1 cellular context compared by ENCODE assay signal in the genomic region with DNA sequence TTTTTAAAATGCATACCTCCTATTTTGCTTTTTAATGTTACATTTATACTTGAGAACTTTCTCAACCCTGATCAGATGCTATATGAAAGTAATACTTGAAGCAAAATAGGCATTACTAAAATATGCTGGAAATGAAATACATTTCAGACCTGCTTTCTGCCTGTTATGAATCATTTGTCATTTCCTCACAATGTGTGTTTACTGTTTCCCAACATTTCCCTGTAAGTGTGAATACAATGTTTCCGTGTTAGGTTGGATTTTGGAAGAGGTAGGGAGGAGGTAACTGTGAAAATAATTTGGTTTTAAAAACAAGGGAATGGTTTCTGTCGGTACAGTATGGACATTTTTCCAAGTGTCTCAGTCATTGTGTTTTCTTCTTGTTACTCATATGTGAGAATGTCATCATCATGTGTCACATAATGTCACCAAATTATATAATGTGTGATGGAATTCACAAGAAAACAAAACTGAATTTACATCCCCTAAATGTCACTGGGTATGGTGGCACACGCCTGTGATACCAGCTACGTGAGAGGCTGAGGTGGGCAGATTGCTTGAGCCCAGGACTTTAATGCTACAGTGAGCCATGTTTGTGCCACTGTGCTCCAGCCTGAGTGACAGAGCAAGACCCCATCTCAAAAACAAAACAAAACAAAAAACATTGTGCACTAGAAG.
TF ChIP-seq lines count a peak whose summit lies in the region.

No MANE protein-coding gene starts in this region.

TF ChIP-seq in endothelial cell of umbilical vein, 7 proteins besides CTCF, POLR2A, EP300 and RAD21:
- TF ChIP-seq MYC (IDR thresholded peaks at IDR 0.05; ENCODE audit: low read depth, low read length): no peak
- TF ChIP-seq GATA2 (IDR thresholded peaks at IDR 0.05; ENCODE audit: insufficient read depth, insufficient read length, low read depth, low read length): no peak
- TF ChIP-seq JUN (IDR thresholded peaks at IDR 0.05; ENCODE audit: borderline replicate concordance, insufficient read depth, insufficient read length, low read depth): peak; percentile 31
- no peak for TF ChIP-seq POLR2AphosphoS5 (IDR thresholded peaks at IDR 0.05; ENCODE audit: insufficient read depth, low read depth, low read length)
- TF ChIP-seq, protein P1, sequence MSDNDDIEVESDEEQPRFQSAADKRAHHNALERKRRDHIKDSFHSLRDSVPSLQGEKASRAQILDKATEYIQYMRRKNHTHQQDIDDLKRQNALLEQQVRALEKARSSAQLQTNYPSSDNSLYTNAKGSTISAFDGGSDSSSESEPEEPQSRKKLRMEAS (IDR thresholded peaks at IDR 0.05; ENCODE audit: insufficient read depth, insufficient read length): no peak
- TF ChIP-seq FOS (IDR thresholded peaks at IDR 0.05; ENCODE audit: borderline replicate concordance, insufficient read depth, low read length): peak; percentile 71
- no peak for TF ChIP-seq EZH2 (IDR thresholded peaks at IDR 0.05; ENCODE audit: borderline replicate concordance, low read depth, low read length, severe bottlenecking)
